16 cellular contexts compared by ENCODE assay signal in the genomic region with DNA sequence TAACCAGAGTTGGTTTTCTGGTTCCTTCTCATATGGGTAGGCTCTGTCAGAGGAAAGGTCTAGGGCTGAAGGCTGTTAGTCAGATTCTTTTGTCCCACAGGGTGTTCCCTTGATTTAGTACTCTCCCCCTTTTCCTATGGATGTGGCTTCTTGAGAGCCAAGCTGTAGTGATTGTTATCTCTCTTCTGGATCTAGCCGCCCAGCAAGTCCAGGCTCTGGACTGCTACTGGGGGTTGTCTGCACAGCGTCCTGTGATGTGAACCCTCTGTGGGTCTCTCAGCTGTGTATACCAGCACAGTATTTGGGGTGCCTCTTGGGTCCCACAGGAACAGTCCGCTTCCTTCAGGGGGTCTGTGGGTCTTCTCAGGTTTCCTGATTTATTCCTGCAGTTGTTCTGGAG.
DNase-seq lines count a peak whose midpoint lies in the region; ATAC-seq and TF ChIP-seq lines count a peak whose summit lies in the region.
"Had no signal": no experiment of that assay in that cellular context is flagged by ENCODE, and none has a peak within 500 bp of the region (broad histone marks: within the 10 kb centered on the region; RNA-seq: fewer than 3 reads in every experiment).

No MANE protein-coding gene starts in this region.

- intact Hi-C loops in left ventricle myocardium superior (cut with micrococcal nuclease) (no loop called here), left cardiac atrium (cut with DNase I) (loop anchor here in 1 of 2 donors (5.0 kb wide), 1 partner anchor 119 kb away; no protein-coding TSS in a partner anchor)

- no peak overlapping the region for H4K12ac ChIP-seq in trophoblast cell (ENCODE audit: low read depth, low read length)

- H3K27ac ChIP-seq in trophoblast cell (ENCODE audit: low read depth, low read length), result no peak overlapping the region
- H3K27ac ChIP-seq: GM23248 had no signal

- no peak overlapping the region for H3K27ac Mint-ChIP-seq in WTC11

- no peaks in the 10 kb centered on the region for H3K79me1 ChIP-seq in trophoblast cell (ENCODE audit: low read length)

- H3K27me3 Mint-ChIP-seq in WTC11 (ENCODE audit: low read depth), result no peaks in the 10 kb centered on the region

- H2AK5ac ChIP-seq in trophoblast cell (ENCODE audit: low read length), result no peak overlapping the region

- H2BK120ac ChIP-seq in trophoblast cell (ENCODE audit: insufficient read depth, low read length, poor library complexity), result no peak overlapping the region

- H3K18ac ChIP-seq in trophoblast cell (ENCODE audit: low read length), result no peak overlapping the region

- H2BK5ac ChIP-seq in trophoblast cell (ENCODE audit: low read depth, low read length, poor library complexity), result no peak overlapping the region

- no peak for TF ChIP-seq CTCF in WTC11 (IDR thresholded peaks at IDR 0.05)

- H2BK12ac ChIP-seq in trophoblast cell (ENCODE audit: low read length), result peak overlapping the region; percentile 58

- POLR2A ChIA-PET in WTC11 (lab: Charles Lee), result no interaction called here

- no peak overlapping the region for H3K4me3 Mint-ChIP-seq in WTC11
- H3K4me3 Mint-ChIP-seq: CD4-positive, alpha-beta memory T cell had no signal

- H3K36me3 Mint-ChIP-seq in WTC11, result peaks cover 11% of the 10 kb centered on the region
- H3K36me3 Mint-ChIP-seq: CD4-positive, alpha-beta memory T cell had no signal

- CTCF ChIA-PET in WTC11 (lab: Charles Lee), result interaction anchor here (1.3 to 1.4 kb wide), 2 partner anchors 131 to 299 kb away, joined by 4 read pairs; no protein-coding TSS in a partner anchor

- peaks cover 2 to 4% of the 10 kb centered on the region in 2 experiments for H3K36me3 ChIP-seq in trophoblast cell (ENCODE audit: control insufficient read depth in 1 of 2, insufficient read depth in 2 of 2, low read length in 2 of 2)

- no peak overlapping the region for H3K4me3 ChIP-seq in trophoblast cell (ENCODE audit: low read depth, low read length)
- H3K4me3 ChIP-seq: GM12878, GM23248 had no signal

- H3K4me1 Mint-ChIP-seq in WTC11, result 0 out of 2 replicates have a peak, but pooled peaks cover 2% of the 10 kb centered on the region
- H3K4me1 Mint-ChIP-seq: CD4-positive, alpha-beta memory T cell had no signal

- no peak overlapping the region for H3K23ac ChIP-seq in trophoblast cell (ENCODE audit: low read length)

- H3K9ac ChIP-seq in trophoblast cell (ENCODE audit: low read length), result no peak overlapping the region
- H3K9ac ChIP-seq: GM23248 had no signal

- no CpG with 5 or more reads among the region's 3 CpGs for WGBS in trophoblast cell (ENCODE audit: extremely low coverage, insufficient coverage, insufficient read length)

- H3K4ac ChIP-seq in trophoblast cell (ENCODE audit: low read depth, low read length), result no peak overlapping the region

- no peak overlapping the region for H2AFZ ChIP-seq in trophoblast cell (ENCODE audit: insufficient read depth, low read length, poor library complexity)
- H2AFZ ChIP-seq: GM23248 had no signal

- H3K9me3 ChIP-seq in trophoblast cell (ENCODE audit: insufficient read depth, low read depth, low read length), result no peaks in the 10 kb centered on the region

- H3K4me2 ChIP-seq in trophoblast cell (ENCODE audit: low read length), result no peak overlapping the region

- H3K4me1 ChIP-seq in trophoblast cell (ENCODE audit: control insufficient read depth in 1 of 2, insufficient read depth in 2 of 2, low read length in 2 of 2), result peaks cover 4 to 6% of the 10 kb centered on the region in 2 experiments

- H4K91ac ChIP-seq in trophoblast cell (ENCODE audit: low read depth, low read length), result no peak overlapping the region

- ATAC-seq in left ventricle myocardium superior (peak; percentile 18), left cardiac atrium (no peak), HG03342 (IDR thresholded peaks at IDR 0.05; ENCODE audit: unreplicated experiment) (no peak), WTC11 (no peak)
- ATAC-seq: GM12878 had no signal

- no peak overlapping the region for H3K14ac ChIP-seq in trophoblast cell (ENCODE audit: low read length)

- no peaks in the 10 kb centered on the region for H3K27me3 ChIP-seq in trophoblast cell (ENCODE audit: insufficient read depth, low read length)

- H3K9me3 Mint-ChIP-seq in WTC11, result peaks cover 8% of the 10 kb centered on the region; the same call in 1 of the 2 replicates

- H4K8ac ChIP-seq in trophoblast cell (ENCODE audit: low read depth, low read length), result no peak overlapping the region

- H3K79me2 ChIP-seq in trophoblast cell (ENCODE audit: control insufficient read depth, insufficient read depth, low read length, poor library complexity), result no peaks in the 10 kb centered on the region

- DNase-seq in left ventricle myocardium superior, result no peak
- DNase-seq in left cardiac atrium, result no peak
- peak; percentile 25 for DNase-seq in SK-N-DZ (ENCODE audit: low spot score)
- DNase-seq in trophoblast cell, result no peak
- DNase-seq in WTC11 (ENCODE audit: low spot score), result no peak
- DNase-seq: C1 segment of cervical spinal cord; CD4-positive, alpha-beta memory T cell; COR-L47; DMS153; DND-41; GDM1; GM23248; H7; HCEC 1CT had no signal

TF ChIP-seq in WTC11, 78 proteins besides CTCF, POLR2A, EP300 and RAD21:
- TF ChIP-seq, protein P1, sequence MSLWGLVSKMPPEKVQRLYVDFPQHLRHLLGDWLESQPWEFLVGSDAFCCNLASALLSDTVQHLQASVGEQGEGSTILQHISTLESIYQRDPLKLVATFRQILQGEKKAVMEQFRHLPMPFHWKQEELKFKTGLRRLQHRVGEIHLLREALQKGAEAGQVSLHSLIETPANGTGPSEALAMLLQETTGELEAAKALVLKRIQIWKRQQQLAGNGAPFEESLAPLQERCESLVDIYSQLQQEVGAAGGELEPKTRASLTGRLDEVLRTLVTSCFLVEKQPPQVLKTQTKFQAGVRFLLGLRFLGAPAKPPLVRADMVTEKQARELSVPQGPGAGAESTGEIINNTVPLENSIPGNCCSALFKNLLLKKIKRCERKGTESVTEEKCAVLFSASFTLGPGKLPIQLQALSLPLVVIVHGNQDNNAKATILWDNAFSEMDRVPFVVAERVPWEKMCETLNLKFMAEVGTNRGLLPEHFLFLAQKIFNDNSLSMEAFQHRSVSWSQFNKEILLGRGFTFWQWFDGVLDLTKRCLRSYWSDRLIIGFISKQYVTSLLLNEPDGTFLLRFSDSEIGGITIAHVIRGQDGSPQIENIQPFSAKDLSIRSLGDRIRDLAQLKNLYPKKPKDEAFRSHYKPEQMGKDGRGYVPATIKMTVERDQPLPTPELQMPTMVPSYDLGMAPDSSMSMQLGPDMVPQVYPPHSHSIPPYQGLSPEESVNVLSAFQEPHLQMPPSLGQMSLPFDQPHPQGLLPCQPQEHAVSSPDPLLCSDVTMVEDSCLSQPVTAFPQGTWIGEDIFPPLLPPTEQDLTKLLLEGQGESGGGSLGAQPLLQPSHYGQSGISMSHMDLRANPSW (CRISPR knock-in tag; conservative IDR thresholded peaks at IDR 0.05; ENCODE audit: low read depth), result no peak
- TF ChIP-seq, protein P2, sequence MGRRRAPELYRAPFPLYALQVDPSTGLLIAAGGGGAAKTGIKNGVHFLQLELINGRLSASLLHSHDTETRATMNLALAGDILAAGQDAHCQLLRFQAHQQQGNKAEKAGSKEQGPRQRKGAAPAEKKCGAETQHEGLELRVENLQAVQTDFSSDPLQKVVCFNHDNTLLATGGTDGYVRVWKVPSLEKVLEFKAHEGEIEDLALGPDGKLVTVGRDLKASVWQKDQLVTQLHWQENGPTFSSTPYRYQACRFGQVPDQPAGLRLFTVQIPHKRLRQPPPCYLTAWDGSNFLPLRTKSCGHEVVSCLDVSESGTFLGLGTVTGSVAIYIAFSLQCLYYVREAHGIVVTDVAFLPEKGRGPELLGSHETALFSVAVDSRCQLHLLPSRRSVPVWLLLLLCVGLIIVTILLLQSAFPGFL (CRISPR knock-in tag; IDR thresholded peaks at IDR 0.05; ENCODE audit: borderline replicate concordance), result no peak
- TF ChIP-seq ZNF263 (CRISPR knock-in tag; IDR thresholded peaks at IDR 0.05; ENCODE audit: low read depth) (no peak), ETV6 (CRISPR knock-in tag; IDR thresholded peaks at IDR 0.05) (no peak), TEAD4 (CRISPR knock-in tag; IDR thresholded peaks at IDR 0.05) (no peak), ESRRA (CRISPR knock-in tag; IDR thresholded peaks at IDR 0.05; ENCODE audit: borderline replicate concordance) (no peak), NR1H2 (CRISPR knock-in tag; IDR thresholded peaks at IDR 0.05) (no peak), TP53 (CRISPR knock-in tag; IDR thresholded peaks at IDR 0.05) (no peak), SMAD4 (CRISPR knock-in tag; IDR thresholded peaks at IDR 0.05) (no peak), MYBL2 (CRISPR knock-in tag; IDR thresholded peaks at IDR 0.05) (no peak), ZNF671 (CRISPR knock-in tag; IDR thresholded peaks at IDR 0.05) (no peak)
- TF ChIP-seq, protein P3, sequence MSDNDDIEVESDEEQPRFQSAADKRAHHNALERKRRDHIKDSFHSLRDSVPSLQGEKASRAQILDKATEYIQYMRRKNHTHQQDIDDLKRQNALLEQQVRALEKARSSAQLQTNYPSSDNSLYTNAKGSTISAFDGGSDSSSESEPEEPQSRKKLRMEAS (CRISPR knock-in tag; IDR thresholded peaks at IDR 0.05), result no peak
- TF ChIP-seq, protein P4, sequence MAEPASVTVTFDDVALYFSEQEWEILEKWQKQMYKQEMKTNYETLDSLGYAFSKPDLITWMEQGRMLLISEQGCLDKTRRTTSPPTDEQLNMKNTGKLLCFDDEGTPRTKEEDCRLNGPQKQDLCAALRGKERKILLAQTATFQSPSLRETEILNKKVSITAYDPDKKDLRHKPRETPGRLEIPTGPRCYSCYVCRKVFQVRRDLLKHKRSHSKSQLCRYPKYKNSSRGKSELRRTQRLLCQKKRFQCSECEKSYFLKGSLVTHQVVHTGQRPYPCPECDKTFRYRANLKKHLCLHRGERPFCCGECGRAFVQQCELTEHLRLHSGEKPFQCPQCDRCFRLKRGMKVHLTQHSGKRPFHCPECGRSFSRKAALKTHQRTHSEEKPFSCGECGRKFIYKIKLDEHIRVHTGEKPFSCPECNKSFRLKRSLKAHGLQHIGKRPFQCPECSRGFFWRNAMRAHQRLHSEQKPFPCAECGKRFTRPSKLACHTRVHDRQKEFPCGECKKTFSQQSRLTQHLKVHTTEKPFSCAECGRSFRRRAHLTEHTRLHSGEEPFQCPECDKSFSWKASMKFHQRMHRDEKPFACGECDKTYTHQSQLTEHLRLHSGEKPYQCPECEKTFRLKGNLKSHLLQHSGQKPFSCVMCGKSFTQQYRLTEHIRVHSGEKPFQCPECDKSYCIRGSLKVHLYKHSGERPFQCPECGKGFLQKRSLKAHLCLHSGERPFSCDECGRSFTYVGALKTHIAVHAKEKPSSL (CRISPR knock-in tag; conservative IDR thresholded peaks at IDR 0.05), result no peak
